ENCODE assay signal across 1 cellular context in genomic region chr19:46903458-46903857, GRCh38.
TF ChIP-seq lines count a peak whose summit lies in the region.

No MANE protein-coding gene starts in this region.

TF ChIP-seq in HCT116, 20 proteins besides CTCF, POLR2A, EP300 and RAD21:
- TF ChIP-seq EZH2 (IDR thresholded peaks at IDR 0.05): no peak
- TF ChIP-seq JUND (IDR thresholded peaks at IDR 0.05): no peak
- TF ChIP-seq FOSL1 (IDR thresholded peaks at IDR 0.05; ENCODE audit: low read depth): peak; percentile 10; the same call in 1 of the 2 replicates
